In genomic region chr1:167157101-167157500, GRCh38 we compare ENCODE assay signal across 23 cellular contexts.
DNase-seq lines count a peak whose midpoint lies in the region; ATAC-seq, FAIRE-seq and TF ChIP-seq lines count a peak whose summit lies in the region.
"Had no signal": no experiment of that assay in that cellular context is flagged by ENCODE, and none has a peak within 500 bp of the region (broad histone marks: within the 10 kb centered on the region; RNA-seq: fewer than 3 reads in every experiment).

No MANE protein-coding gene starts in this region.

- peak; percentile 45 for DNase-seq in PC-3
- no peak for DNase-seq in H1 (ENCODE audit: low read depth in 1 of 2, low spot score in 2 of 2)
- peak; percentile 34 for DNase-seq in left kidney (ENCODE audit: low read depth, low spot score)
- no peak for DNase-seq in trophoblast cell
- DNase-seq in Caco-2, result no peak
- DNase-seq in progenitor cell of endocrine pancreas (ENCODE audit: low spot score, unreplicated experiment), result no peak
- DNase-seq: CD4-positive, CD25-positive, alpha-beta regulatory T cell; DMS 273 treated with DMSO at 0.1 percent for 48 hours; DMS79 treated with DMSO at 0.1 percent for 48 hours; GF-D8; GOT3; H7; HCEC 1CT had no signal

- no peak overlapping the region for H4K8ac ChIP-seq in H1 (ENCODE audit: extremely low read depth, insufficient read depth, low read length)
- H4K8ac ChIP-seq in trophoblast cell (ENCODE audit: low read depth, low read length), result no peak overlapping the region

- H3K79me1 ChIP-seq in H1 (ENCODE audit: low read depth, low read length) (peaks cover 2% of the 10 kb centered on the region; the same call in 1 of the 2 replicates), trophoblast cell (ENCODE audit: low read length) (peaks cover 13% of the 10 kb centered on the region)

- H3K18ac ChIP-seq in H1 (ENCODE audit: extremely low read depth, low read length) (no peak overlapping the region; the same call in 1 of the 2 replicates), trophoblast cell (ENCODE audit: low read length) (no peak overlapping the region)

- H3K79me2 ChIP-seq in PC-3 (ENCODE audit: low read length) (no peaks in the 10 kb centered on the region), H1 (ENCODE audit: control insufficient read depth in 1 of 2, insufficient read depth in 2 of 2, low read length in 2 of 2) (no peaks in the 10 kb centered on the region), trophoblast cell (ENCODE audit: control insufficient read depth, insufficient read depth, low read length, poor library complexity) (peaks cover 2% of the 10 kb centered on the region)

- H3K36me3 ChIP-seq in PC-3 (ENCODE audit: low read depth, low read length), result no peaks in the 10 kb centered on the region
- H3K36me3 ChIP-seq in H1 (ENCODE audit: control insufficient read depth in 2 of 4, insufficient read depth in 4 of 4, low read length in 3 of 4), result 0 out of 8 replicates have a peak, but pooled peaks cover 0 to 3% (median 0%) of the 10 kb centered on the region in 4 experiments
- peaks cover 0 to 2% of the 10 kb centered on the region in 2 experiments for H3K36me3 ChIP-seq in trophoblast cell (ENCODE audit: control insufficient read depth in 1 of 2, insufficient read depth in 2 of 2, low read length in 2 of 2)
- H3K36me3 ChIP-seq in Caco-2 (ENCODE audit: control insufficient read depth, insufficient read depth, low read length), result no peaks in the 10 kb centered on the region; the same call in 1 of the 2 replicates
- H3K36me3 ChIP-seq: BLaER1 had no signal

- no peak for TF ChIP-seq POLR2A in H1 (IDR thresholded peaks at IDR 0.05; ENCODE audit: control extremely low read depth in 1 of 2, low read depth in 2 of 2, low read length in 2 of 2)

- no peak for TF ChIP-seq RAD21 in H1 (IDR thresholded peaks at IDR 0.05 in 1 of 2, conservative IDR thresholded peaks at IDR 0.05 in 1 of 2; ENCODE audit: low read depth in 2 of 2, low read length in 2 of 2)

- H2AFZ ChIP-seq in PC-3 (ENCODE audit: low read length) (no peak overlapping the region), H1 (ENCODE audit: low read length) (no peak overlapping the region), trophoblast cell (ENCODE audit: insufficient read depth, low read length, poor library complexity) (no peak overlapping the region)

- H3K4me2 ChIP-seq in PC-3 (ENCODE audit: low read length) (no peak overlapping the region), H1 (ENCODE audit: insufficient read depth in 1 of 2, low read depth in 2 of 2, low read length in 2 of 2) (0 out of 4 replicates have a peak overlapping the region, but pooled peaks of 1 of the 2 experiments have one; percentile 35), trophoblast cell (ENCODE audit: low read length) (no peak overlapping the region)
- H3K4me2 ChIP-seq: BLaER1 had no signal

- H4K12ac ChIP-seq in trophoblast cell (ENCODE audit: low read depth, low read length), result no peak overlapping the region

- peak overlapping the region; percentile 92 for H2BK20ac ChIP-seq in H1 (ENCODE audit: low read length)

- H4K5ac ChIP-seq in H1 (ENCODE audit: insufficient read length, low read depth, low read length), result no peak overlapping the region

- CTCF ChIA-PET in PC-3 (lab: Charles Lee) (no interaction called here), H1 (lab: Charles Lee; ENCODE audit: partially characterized antibody) (interaction anchor here (0.9 kb wide), 1 partner anchor 399 kb away, joined by 3 read pairs; no protein-coding TSS in a partner anchor), Caco-2 (lab: Charles Lee) (interaction anchor here (0.6 kb wide), 1 partner anchor 51 kb away, joined by 4 read pairs; no protein-coding TSS in a partner anchor)

- no peak overlapping the region for H2BK15ac ChIP-seq in H1 (ENCODE audit: low read length)

- TF ChIP-seq CTCF in PC-3 (conservative IDR thresholded peaks at IDR 0.05; ENCODE audit: low read depth, low read length), result no peak
- TF ChIP-seq CTCF in H1 (IDR thresholded peaks at IDR 0.05; ENCODE audit: control extremely low read depth in 1 of 3, insufficient read depth in 1 of 3, low read depth in 1 of 3, low read length in 3 of 3), result no peak
- TF ChIP-seq CTCF in Caco-2 (IDR thresholded peaks at IDR 0.05; ENCODE audit: insufficient read depth in 1 of 2, low read depth in 1 of 2, low read length in 1 of 2, severe bottlenecking in 1 of 2, unreplicated experiment in 1 of 2), result no peak
- TF ChIP-seq CTCF in progenitor cell of endocrine pancreas (IDR thresholded peaks at IDR 0.05; ENCODE audit: unreplicated experiment), result no peak

- FAIRE-seq in H1 (lab: Jason Lieb, UNC), result no peak
- FAIRE-seq: A204.1, D721Med, GM12891, GM18507 had no signal

- intact Hi-C loops in PC-3 (cut with micrococcal nuclease) (no loop called here), Caco-2 (cut with micrococcal nuclease; ENCODE audit: unreplicated experiment) (no loop called here)

- H3K4me3 Mint-ChIP-seq in Caco-2 (ENCODE audit: unreplicated experiment) (no peak overlapping the region), progenitor cell of endocrine pancreas (ENCODE audit: low read depth) (no peak overlapping the region)
- H3K4me3 Mint-ChIP-seq: B cell; CD4-positive, CD25-positive, alpha-beta regulatory T cell; CD8-positive, alpha-beta T cell had no signal

- H3K9ac ChIP-seq in PC-3 (ENCODE audit: low read length), result no peak overlapping the region
- no peak overlapping the region for H3K9ac ChIP-seq in H1 (replicated peaks in 1 of 4; ENCODE audit: extremely low read depth in 1 of 4, low read depth in 3 of 4, low read length in 3 of 4)
- H3K9ac ChIP-seq in trophoblast cell (ENCODE audit: low read length), result no peak overlapping the region
- H3K9ac ChIP-seq: BLaER1 had no signal

- H3K27ac ChIP-seq in PC-3 (ENCODE audit: low read length) (peak overlapping the region; percentile 19; the same call in 1 of the 2 replicates), H1 (ENCODE audit: low read depth, low read length) (no peak overlapping the region), trophoblast cell (ENCODE audit: low read depth, low read length) (no peak overlapping the region)
- H3K27ac ChIP-seq: BLaER1, C4-2B had no signal

- H2BK120ac ChIP-seq in H1 (replicated peaks; ENCODE audit: low read depth, low read length) (no peak overlapping the region), trophoblast cell (ENCODE audit: insufficient read depth, low read length, poor library complexity) (no peak overlapping the region)

- H3K4me1 ChIP-seq in PC-3 (ENCODE audit: insufficient read depth, low read length) (peaks cover 23% of the 10 kb centered on the region), H1 (replicated peaks in 1 of 4; ENCODE audit: control insufficient read depth in 3 of 4, insufficient read depth in 4 of 4, low read length in 3 of 4) (peaks cover 2 to 22% (median 12%) of the 10 kb centered on the region in 4 experiments), trophoblast cell (ENCODE audit: control insufficient read depth in 1 of 2, insufficient read depth in 2 of 2, low read length in 2 of 2) (peaks cover 8 to 13% of the 10 kb centered on the region in 2 experiments), Caco-2 (peaks cover 22% of the 10 kb centered on the region)
- H3K4me1 ChIP-seq: BLaER1 had no signal

- WGBS in H1 (ENCODE audit: extremely low coverage in 1 of 2, insufficient coverage in 1 of 2, insufficient read length in 1 of 2, insufficient replicate concordance in 2 of 2, low coverage in 1 of 2, low lambda C conversion rate in 2 of 2, missing lambda C conversion rate in 1 of 2), 2 experiments, result 71% methylated on average over 2 of the region's 2 CpGs; no CpG with 5 or more reads in 1 of the 2 experiments
- no CpG with 5 or more reads among the region's 2 CpGs for WGBS in trophoblast cell (ENCODE audit: extremely low coverage, insufficient coverage, insufficient read length)

- H3K14ac ChIP-seq in H1 (ENCODE audit: insufficient read length) (no peak overlapping the region), trophoblast cell (ENCODE audit: low read length) (no peak overlapping the region)

- H4K91ac ChIP-seq in H1 (replicated peaks; ENCODE audit: insufficient read length, low read length) (peak overlapping the region; percentile 62), trophoblast cell (ENCODE audit: low read depth, low read length) (no peak overlapping the region)

- no peaks in the 10 kb centered on the region for H3K27me3 Mint-ChIP-seq in Caco-2 (ENCODE audit: insufficient read depth, unreplicated experiment)
- H3K27me3 Mint-ChIP-seq in progenitor cell of endocrine pancreas, result no peaks in the 10 kb centered on the region

- peak overlapping the region; percentile 79; the same call in 1 of the 2 replicates for H2AK5ac ChIP-seq in H1 (ENCODE audit: low read depth, low read length)
- H2AK5ac ChIP-seq in trophoblast cell (ENCODE audit: low read length), result no peak overlapping the region

- no peaks in the 10 kb centered on the region for H3K23me2 ChIP-seq in H1 (ENCODE audit: low read depth, low read length)

- POLR2A ChIA-PET in PC-3 (lab: Charles Lee; ENCODE audit: unreplicated experiment) (no interaction called here), H1 (lab: Charles Lee; ENCODE audit: partially characterized antibody) (interaction anchor here (1.9 kb wide), 1 partner anchor 63 kb away, joined by 8 read pairs; the partner anchor contains the start of gene POU2F1), Caco-2 (lab: Charles Lee) (no interaction called here)

- 0 out of 2 replicates have a peak overlapping the region, but pooled peaks have one; percentile 51 for H2BK12ac ChIP-seq in H1 (ENCODE audit: low read depth, low read length)
- H2BK12ac ChIP-seq in trophoblast cell (ENCODE audit: low read length), result peak overlapping the region; percentile 32

- no peak overlapping the region for H3K23ac ChIP-seq in H1 (ENCODE audit: insufficient read length)
- H3K23ac ChIP-seq in trophoblast cell (ENCODE audit: low read length), result no peak overlapping the region

- H3K9me3 ChIP-seq in PC-3 (ENCODE audit: low read length), result no peaks in the 10 kb centered on the region
- H3K9me3 ChIP-seq in H1 (ENCODE audit: insufficient read depth in 2 of 2, low read depth in 1 of 2, low read length in 1 of 2), result no peaks in the 10 kb centered on the region
- H3K9me3 ChIP-seq in trophoblast cell (ENCODE audit: insufficient read depth, low read depth, low read length), result no peaks in the 10 kb centered on the region
- H3K9me3 ChIP-seq in Caco-2, result peaks cover 14% of the 10 kb centered on the region
- H3K9me3 ChIP-seq: BLaER1 had no signal

- no peak overlapping the region for H3K56ac ChIP-seq in H1 (replicated peaks; ENCODE audit: insufficient read length, low read depth, low read length)

- H3K36me3 Mint-ChIP-seq in Caco-2 (ENCODE audit: insufficient read depth, unreplicated experiment) (peaks cover 4% of the 10 kb centered on the region), progenitor cell of endocrine pancreas (ENCODE audit: insufficient read depth) (no peaks in the 10 kb centered on the region)
- H3K36me3 Mint-ChIP-seq: CD4-positive, CD25-positive, alpha-beta regulatory T cell; CD8-positive, alpha-beta T cell had no signal

- ATAC-seq in PC-3 (peak; percentile 29; the same call in 1 of the 2 replicates), GM21528 (IDR thresholded peaks at IDR 0.05; ENCODE audit: low FRiP score, unreplicated experiment) (no peak), GM21423 (IDR thresholded peaks at IDR 0.05; ENCODE audit: unreplicated experiment) (no peak)
- ATAC-seq: CD8-positive, alpha-beta T cell had no signal

- H3K4me1 Mint-ChIP-seq in Caco-2 (ENCODE audit: low read depth, unreplicated experiment) (peaks cover 12% of the 10 kb centered on the region), progenitor cell of endocrine pancreas (ENCODE audit: low read depth) (peaks cover 9% of the 10 kb centered on the region)
- H3K4me1 Mint-ChIP-seq: B cell; CD4-positive, CD25-positive, alpha-beta regulatory T cell had no signal

- TF ChIP-seq EP300 in H1 (IDR thresholded peaks at IDR 0.05; ENCODE audit: borderline replicate concordance in 1 of 2, low read depth in 2 of 2, low read length in 2 of 2), result no peak

- BruUV-seq in PC-3 (replicated peaks; lab: Mats Ljungman, UMichigan), result no TSS peak
- BruUV-seq in Caco-2 (replicated peaks; lab: Mats Ljungman, UMichigan), result no TSS peak

- H3K4me3 ChIP-seq in PC-3 (ENCODE audit: low read length) (no peak overlapping the region), H1 (ENCODE audit: extremely low read depth in 1 of 4, insufficient read depth in 2 of 4, low read depth in 3 of 4, low read length in 4 of 4) (no peak overlapping the region), trophoblast cell (ENCODE audit: low read depth, low read length) (no peak overlapping the region), Caco-2 (ENCODE audit: low read depth, low read length) (no peak overlapping the region)
- H3K4me3 ChIP-seq: BLaER1 had no signal

- no peaks in the 10 kb centered on the region for H4K20me1 ChIP-seq in PC-3 (ENCODE audit: low read length)
- no peaks in the 10 kb centered on the region for H4K20me1 ChIP-seq in H1 (replicated peaks in 1 of 2; ENCODE audit: control insufficient read depth in 1 of 2, insufficient read depth in 2 of 2, low read length in 2 of 2)
- H4K20me1 ChIP-seq: BLaER1 had no signal

- H3K27ac Mint-ChIP-seq in Caco-2 (ENCODE audit: unreplicated experiment) (no peak overlapping the region), progenitor cell of endocrine pancreas (no peak overlapping the region)
- H3K27ac Mint-ChIP-seq: B cell; CD8-positive, alpha-beta T cell had no signal

- H3K9me2 ChIP-seq in PC-3 (replicated peaks; ENCODE audit: low read length), result no peaks in the 10 kb centered on the region

- peaks cover 14% of the 10 kb centered on the region for H3K9me3 Mint-ChIP-seq in Caco-2 (ENCODE audit: unreplicated experiment)
- no peaks in the 10 kb centered on the region for H3K9me3 Mint-ChIP-seq in progenitor cell of endocrine pancreas (ENCODE audit: low read depth)
- H3K9me3 Mint-ChIP-seq: CD8-positive, alpha-beta T cell had no signal

- H2BK5ac ChIP-seq in H1 (ENCODE audit: low read depth, low read length), result peak overlapping the region; percentile 73; the same call in 1 of the 2 replicates
- H2BK5ac ChIP-seq in trophoblast cell (ENCODE audit: low read depth, low read length, poor library complexity), result no peak overlapping the region

- H3K27me3 ChIP-seq in PC-3 (ENCODE audit: low read length) (no peaks in the 10 kb centered on the region), H1 (replicated peaks in 1 of 4; ENCODE audit: control insufficient read depth in 3 of 4, extremely low read depth in 1 of 4, insufficient read depth in 3 of 4, low read length in 3 of 4) (peaks cover 0 to 2% (median 0%) of the 10 kb centered on the region in 4 experiments; a peak in 1 of 7 replicates), trophoblast cell (ENCODE audit: insufficient read depth, low read length) (no peaks in the 10 kb centered on the region), Caco-2 (replicated peaks; ENCODE audit: control insufficient read depth, insufficient read depth, low read length) (no peaks in the 10 kb centered on the region)
- H3K27me3 ChIP-seq: BLaER1 had no signal

- H3F3A ChIP-seq in PC-3 (ENCODE audit: low read length, unreplicated experiment), result no peaks in the 10 kb centered on the region

- H3K4ac ChIP-seq in H1 (replicated peaks; ENCODE audit: insufficient read length, low read depth, low read length), result no peak overlapping the region
- H3K4ac ChIP-seq in trophoblast cell (ENCODE audit: low read depth, low read length), result no peak overlapping the region

Comparison
In these comparisons a context has a peak if more than half of its experiments do, and no peak if none do; other contexts are left out.
1. DNase-seq: peak in PC-3 (single experiment) and left kidney (single experiment); none in H1 (0 of 2), trophoblast cell (0 of 2), Caco-2 (0 of 2) and progenitor cell of endocrine pancreas (single experiment).